Comparison of ENCODE assay signal across 1 cellular context in the genomic region with DNA sequence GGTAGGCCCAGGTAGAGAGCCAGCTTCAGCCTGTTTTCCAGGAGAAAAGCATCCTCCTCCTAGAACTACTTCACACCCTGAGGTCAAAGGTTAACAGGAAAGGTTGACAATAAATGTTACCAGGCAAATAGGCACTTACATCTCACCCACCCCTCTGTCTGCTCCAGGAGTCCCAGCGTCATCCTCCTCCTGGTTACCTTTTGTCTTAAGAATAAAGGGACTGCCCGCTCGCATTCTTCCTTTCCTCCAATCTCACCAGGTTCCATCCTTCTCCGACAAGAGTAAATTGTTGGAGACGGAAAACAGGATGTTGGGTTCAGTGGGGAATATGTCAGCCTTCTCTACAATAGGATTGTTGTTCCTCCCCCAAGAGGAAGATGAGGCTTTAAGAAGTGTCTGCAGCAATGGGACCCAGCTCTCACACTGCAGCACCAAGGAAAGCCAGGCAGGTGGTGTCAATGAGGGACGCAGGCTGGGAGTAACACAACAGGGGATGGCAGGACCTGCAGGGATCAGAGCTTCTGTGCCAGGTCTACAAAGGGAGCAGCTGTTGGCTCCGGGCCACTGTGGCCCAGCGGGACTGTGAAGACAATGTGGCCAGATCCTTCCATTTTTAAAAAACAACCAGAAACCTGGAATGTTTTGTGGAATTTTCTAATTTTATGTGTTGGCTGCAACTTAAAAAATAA.
TF ChIP-seq lines count a peak whose summit lies in the region.

No MANE protein-coding gene starts in this region.

TF ChIP-seq in WTC11, 78 proteins besides CTCF, POLR2A, EP300 and RAD21 (continued from another document):
- TF ChIP-seq, protein P1, sequence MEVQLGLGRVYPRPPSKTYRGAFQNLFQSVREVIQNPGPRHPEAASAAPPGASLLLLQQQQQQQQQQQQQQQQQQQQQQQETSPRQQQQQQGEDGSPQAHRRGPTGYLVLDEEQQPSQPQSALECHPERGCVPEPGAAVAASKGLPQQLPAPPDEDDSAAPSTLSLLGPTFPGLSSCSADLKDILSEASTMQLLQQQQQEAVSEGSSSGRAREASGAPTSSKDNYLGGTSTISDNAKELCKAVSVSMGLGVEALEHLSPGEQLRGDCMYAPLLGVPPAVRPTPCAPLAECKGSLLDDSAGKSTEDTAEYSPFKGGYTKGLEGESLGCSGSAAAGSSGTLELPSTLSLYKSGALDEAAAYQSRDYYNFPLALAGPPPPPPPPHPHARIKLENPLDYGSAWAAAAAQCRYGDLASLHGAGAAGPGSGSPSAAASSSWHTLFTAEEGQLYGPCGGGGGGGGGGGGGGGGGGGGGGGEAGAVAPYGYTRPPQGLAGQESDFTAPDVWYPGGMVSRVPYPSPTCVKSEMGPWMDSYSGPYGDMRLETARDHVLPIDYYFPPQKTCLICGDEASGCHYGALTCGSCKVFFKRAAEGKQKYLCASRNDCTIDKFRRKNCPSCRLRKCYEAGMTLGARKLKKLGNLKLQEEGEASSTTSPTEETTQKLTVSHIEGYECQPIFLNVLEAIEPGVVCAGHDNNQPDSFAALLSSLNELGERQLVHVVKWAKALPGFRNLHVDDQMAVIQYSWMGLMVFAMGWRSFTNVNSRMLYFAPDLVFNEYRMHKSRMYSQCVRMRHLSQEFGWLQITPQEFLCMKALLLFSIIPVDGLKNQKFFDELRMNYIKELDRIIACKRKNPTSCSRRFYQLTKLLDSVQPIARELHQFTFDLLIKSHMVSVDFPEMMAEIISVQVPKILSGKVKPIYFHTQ (CRISPR knock-in tag; IDR thresholded peaks at IDR 0.05), result no peak
